In the genomic region with DNA sequence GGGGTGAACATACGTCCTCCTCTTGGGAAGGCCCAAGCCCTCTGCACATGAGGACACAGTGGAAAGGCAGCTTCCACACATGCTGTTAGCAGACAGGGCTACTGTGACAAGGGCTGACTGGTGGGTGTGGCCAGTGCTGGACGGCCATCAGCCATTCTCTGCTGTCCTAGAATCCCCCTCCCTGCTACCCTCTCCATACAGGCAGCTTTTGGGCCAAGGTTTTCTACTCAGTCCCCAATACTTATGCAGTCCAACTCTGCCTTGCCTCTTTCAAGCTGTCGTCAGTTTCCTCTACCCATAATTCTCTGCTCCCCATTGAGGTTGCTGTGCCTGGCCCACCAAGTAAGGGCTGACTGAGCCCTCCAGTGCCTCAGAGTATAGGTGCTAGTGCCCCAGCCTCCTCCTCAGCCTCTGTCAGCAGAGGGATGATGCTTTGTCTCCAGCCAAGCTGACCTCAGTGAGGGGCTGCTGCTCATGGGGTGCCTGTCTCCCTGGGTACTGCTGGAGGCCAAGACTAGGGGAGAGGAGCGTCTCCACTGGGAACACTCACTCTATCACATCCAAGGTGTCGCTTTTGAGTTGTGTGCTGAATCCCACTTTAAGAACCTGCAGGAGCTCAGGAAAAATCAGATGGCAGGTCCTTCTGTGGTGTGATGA, we compare ENCODE assay signal across 12 cellular contexts. TPM values are rescaled to one million over a fixed set of nuclear protein-coding genes. Genes with fewer than 3 reads are reported as not detected.
DNase-seq lines count a peak whose midpoint lies in the region; ATAC-seq and TF ChIP-seq lines count a peak whose summit lies in the region.
"Had no signal": no experiment of that assay in that cellular context is flagged by ENCODE, and none has a peak within 500 bp of the region (broad histone marks: within the 10 kb centered on the region; RNA-seq: fewer than 3 reads in every experiment).

No MANE protein-coding gene starts in this region.

- H3K14ac ChIP-seq in trophoblast cell (ENCODE audit: low read length) = no peak overlapping the region

- no peak overlapping the region for H3K23ac ChIP-seq in trophoblast cell (ENCODE audit: low read length)

- no peak overlapping the region for H2BK12ac ChIP-seq in trophoblast cell (ENCODE audit: low read length)

- TF ChIP-seq CTCF in Calu3 (IDR thresholded peaks at IDR 0.05; ENCODE audit: unreplicated experiment) (no peak), lower leg skin (IDR thresholded peaks at IDR 0.05) (no peak)

- no peak overlapping the region for H2BK5ac ChIP-seq in trophoblast cell (ENCODE audit: low read depth, low read length, poor library complexity)

- peaks cover 13% of the 10 kb centered on the region for H3K79me1 ChIP-seq in trophoblast cell (ENCODE audit: low read length)

- no peaks in the 10 kb centered on the region for H3K36me3 ChIP-seq in trophoblast cell (ENCODE audit: control insufficient read depth in 1 of 2, insufficient read depth in 2 of 2, low read length in 2 of 2)

- H2AFZ ChIP-seq in trophoblast cell (ENCODE audit: insufficient read depth, low read length, poor library complexity) = no peak overlapping the region

- H3K4me1 ChIP-seq in trophoblast cell (ENCODE audit: control insufficient read depth in 1 of 2, insufficient read depth in 2 of 2, low read length in 2 of 2) = peaks cover 8 to 27% of the 10 kb centered on the region in 2 experiments

- WGBS in trophoblast cell (ENCODE audit: extremely low coverage, insufficient coverage, insufficient read length) = no CpG with 5 or more reads among the region's 5 CpGs
- 63 to 73% methylated on average over 5 of the region's 5 CpGs for WGBS in lower leg skin, 2 donors

- peaks cover 57% of the 10 kb centered on the region for H3K27me3 Mint-ChIP-seq in Calu3 (ENCODE audit: unreplicated experiment)
- H3K27me3 Mint-ChIP-seq in effector memory CD8-positive, alpha-beta T cell = no peaks in the 10 kb centered on the region

- peaks cover 8% of the 10 kb centered on the region for H3K79me2 ChIP-seq in trophoblast cell (ENCODE audit: control insufficient read depth, insufficient read depth, low read length, poor library complexity)

- DNase-seq in Calu3 (no peak), M059J (ENCODE audit: low read depth) (peak; percentile 27), trophoblast cell (peak in 1 of 2 donors; percentile 31), lower leg skin (ENCODE audit: low spot score in 2 of 2) (no peak), erythroblast (lab: John Stamatoyannopoulos, UW) (no peak)
- no peak for DNase-seq in effector memory CD8-positive, alpha-beta T cell
- DNase-seq: effector CD8-positive, alpha-beta T cell; kidney glomerular epithelial cell had no signal

- no peaks in the 10 kb centered on the region for H3K9me3 Mint-ChIP-seq in Calu3 (ENCODE audit: low read depth, unreplicated experiment)
- no peaks in the 10 kb centered on the region for H3K9me3 Mint-ChIP-seq in effector memory CD8-positive, alpha-beta T cell

- no peak overlapping the region for H4K12ac ChIP-seq in trophoblast cell (ENCODE audit: low read depth, low read length)

- no TSS peak for BruUV-seq in Calu3 (replicated peaks; lab: Mats Ljungman, UMichigan)

- no peak overlapping the region for H3K18ac ChIP-seq in trophoblast cell (ENCODE audit: low read length)

- H3K4me2 ChIP-seq in trophoblast cell (ENCODE audit: low read length) = no peak overlapping the region

- peaks cover 11% of the 10 kb centered on the region for H3K36me3 Mint-ChIP-seq in Calu3 (ENCODE audit: insufficient read depth, unreplicated experiment)
- H3K36me3 Mint-ChIP-seq in effector memory CD8-positive, alpha-beta T cell (ENCODE audit: insufficient read depth) = peaks cover 11% of the 10 kb centered on the region

- peak overlapping the region; percentile 70 for H3K4me3 Mint-ChIP-seq in Calu3 (ENCODE audit: low read depth, unreplicated experiment)
- peak overlapping the region; percentile 59 to 85 for H3K4me3 Mint-ChIP-seq in effector memory CD8-positive, alpha-beta T cell

- CTCF ChIA-PET in Calu3 (lab: Charles Lee) = no interaction called here

- peaks cover 6% of the 10 kb centered on the region for H3K27me3 ChIP-seq in trophoblast cell (ENCODE audit: insufficient read depth, low read length)

- intact Hi-C loops in Calu3 (cut with micrococcal nuclease; ENCODE audit: unreplicated experiment) = no loop called here
- intact Hi-C loops in lower leg skin (cut with DNase I; ENCODE audit: low total_unique reads) = no loop called here

- ATAC-seq in effector memory CD8-positive, alpha-beta T cell (replicated peaks) = no peak
- ATAC-seq in GM19328 (IDR thresholded peaks at IDR 0.05; ENCODE audit: unreplicated experiment) (no peak), GM21717 (IDR thresholded peaks at IDR 0.05; ENCODE audit: unreplicated experiment) (no peak)
- ATAC-seq: right cardiac atrium had no signal

- no peaks in the 10 kb centered on the region for H3K9me3 ChIP-seq in trophoblast cell (ENCODE audit: insufficient read depth, low read depth, low read length)

- TF ChIP-seq POLR2A in lower leg skin (IDR thresholded peaks at IDR 0.05) (no peak), erythroblast (IDR thresholded peaks at IDR 0.05; ENCODE audit: low read length) (no peak)

- H4K91ac ChIP-seq in trophoblast cell (ENCODE audit: low read depth, low read length) = no peak overlapping the region

- peak overlapping the region; percentile 11 for H3K4me3 ChIP-seq in trophoblast cell (ENCODE audit: low read depth, low read length)
- H3K4me3 ChIP-seq in lower leg skin (ENCODE audit: low read depth, poor library complexity, severe bottlenecking) = no peak overlapping the region

- H3K4me1 Mint-ChIP-seq in Calu3 (ENCODE audit: low read depth, unreplicated experiment) = peaks cover 16% of the 10 kb centered on the region
- peaks cover 29 to 30% of the 10 kb centered on the region in 2 donors for H3K4me1 Mint-ChIP-seq in effector memory CD8-positive, alpha-beta T cell (ENCODE audit: low read depth in 2 of 2)

- no peak overlapping the region for H2AK5ac ChIP-seq in trophoblast cell (ENCODE audit: low read length)

- no peak overlapping the region for H4K8ac ChIP-seq in trophoblast cell (ENCODE audit: low read depth, low read length)

- no peak overlapping the region for H2BK120ac ChIP-seq in trophoblast cell (ENCODE audit: insufficient read depth, low read length, poor library complexity)

- no peak overlapping the region for H3K9ac ChIP-seq in trophoblast cell (ENCODE audit: low read length)

- H3K27ac ChIP-seq in trophoblast cell (ENCODE audit: low read depth, low read length) = no peak overlapping the region
- H3K27ac ChIP-seq: RWPE1 had no signal

- H3K27ac Mint-ChIP-seq in Calu3 (ENCODE audit: unreplicated experiment) = no peak overlapping the region
- peak overlapping the region in 1 of 2 donors; percentile 63 for H3K27ac Mint-ChIP-seq in effector memory CD8-positive, alpha-beta T cell

- H3K4ac ChIP-seq in trophoblast cell (ENCODE audit: low read depth, low read length) = no peak overlapping the region

RNA-seq across cellular contexts. Expression of gene LOXL1, which starts 2.8 kb away (rescaled TPM):
- total RNA-seq in Calu3 (2022) (2.1 and 2.2 TPM in 2 replicates), lower leg skin (1 to 10 TPM; 4.6 to 8.2 (median 6.6) TPM)
- 120 and 189 TPM in 2 replicates for total RNA-seq in M059J (2014; rRNA removed; shearing (Covaris generic))
- 64.9 and 67.5 TPM in 2 replicates for polyA plus RNA-seq in trophoblast cell (2013)

RNA-seq across cellular contexts. Expression of gene TBC1D21, which starts 55.7 kb away (rescaled TPM):
- total RNA-seq in Calu3 (2022) (not detected in 2 replicates), lower leg skin (not detected)
- not detected in 2 replicates for total RNA-seq in M059J (2014; rRNA removed; shearing (Covaris generic))
- not detected in 2 replicates for polyA plus RNA-seq in trophoblast cell (2013)
- total RNA-seq: right cardiac atrium had no signal
- polyA plus RNA-seq: right cardiac atrium had no signal

Comparison
In these comparisons a context has a peak if more than half of its experiments do, and no peak if none do; other contexts are left out.
1. RNA of gene LOXL1, which starts 2.8 kb away (total RNA-seq): 120 to 189 TPM in M059J; 4.6 to 8.2 TPM in lower leg skin and 2.1 to 2.2 TPM in Calu3; every median in the first group is over 10 times any median in the second.